ENCODE assay signal across 8 cellular contexts in genomic region chr4:90241008-90241407, GRCh38.
"Had no signal": no experiment of that assay in that cellular context is flagged by ENCODE, and none has a peak within 500 bp of the region (broad histone marks: within the 10 kb centered on the region; RNA-seq: fewer than 3 reads in every experiment).

No MANE protein-coding gene starts in this region.

- H3K27ac ChIP-seq: HL-60, KMS-11 had no signal

- FAIRE-seq: HepG2, HTR-8/SVneo, K562 had no signal

- H3K4me3 ChIP-seq: K562 had no signal

- H3K9ac ChIP-seq: KMS-11 had no signal

- ATAC-seq: HepG2, K562 had no signal

- DNase-seq: IMR-90, KBM-7, KG1 had no signal
